In the genomic region with DNA sequence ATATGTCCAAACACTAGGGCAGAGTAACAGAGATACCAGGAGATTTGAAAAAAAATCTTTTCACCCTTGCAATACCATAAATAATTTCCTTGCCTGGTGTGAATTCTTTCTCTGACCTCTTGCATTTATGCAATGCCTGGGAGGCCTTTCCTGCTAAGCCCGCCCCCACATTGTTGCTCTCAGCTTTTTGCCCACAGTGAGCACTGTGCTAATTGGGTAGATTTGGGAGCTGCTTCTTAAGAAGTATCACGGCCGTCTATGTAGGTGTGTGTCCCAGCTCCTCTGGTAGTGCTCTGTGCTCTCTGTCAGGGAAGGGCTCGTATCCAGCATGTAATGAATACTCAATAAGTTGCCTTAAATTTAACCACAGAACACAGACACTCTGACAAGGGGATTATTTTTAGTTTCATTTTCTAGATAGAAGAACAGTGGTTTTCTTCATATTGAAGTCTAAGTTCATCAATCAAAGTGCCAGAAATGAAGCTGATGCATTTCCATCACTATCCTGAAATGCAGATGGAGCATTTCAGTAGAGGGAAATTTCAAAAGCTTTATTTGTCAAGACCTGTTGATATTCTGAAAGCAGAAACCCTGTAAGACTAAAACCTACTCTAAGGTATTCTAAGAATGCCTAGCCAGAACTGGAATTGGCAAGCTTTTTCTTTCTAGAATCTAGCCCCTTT, we compare ENCODE assay signal across 8 cellular contexts. TPM values are rescaled to one million over a fixed set of nuclear protein-coding genes. Genes with fewer than 3 reads are reported as not detected.
DNase-seq lines count a peak whose midpoint lies in the region; ATAC-seq and TF ChIP-seq lines count a peak whose summit lies in the region.

No MANE protein-coding gene starts in this region.

- no peak for TF ChIP-seq CTCF in heart right ventricle (IDR thresholded peaks at IDR 0.05)

- H3K27ac ChIP-seq in CD4-positive, CD25-positive, alpha-beta regulatory T cell (ENCODE audit: insufficient read depth, low read length, poor library complexity, severe bottlenecking): peak overlapping the region; percentile 52
- H3K27ac ChIP-seq in heart right ventricle: peak overlapping the region in 7 of 10 donors; percentile 18 to 63 (median 52)

- POLR2A ChIA-PET in activated CD4-positive, alpha-beta T cell treated with anti-CD3 and anti-CD28 coated beads, Interleukin-2, amount 10 ng/mL, durations not matched to agents 7 days and 5 days (lab: Charles Lee): interaction anchor here (0.5 to 1.5 kb wide), 2 partner anchors 55 to 65 kb away, joined by 4 read pairs; a partner anchor contains a TSS

- peak overlapping the region; percentile 91 to 99 (median 94) for H3K4me3 Mint-ChIP-seq in CD4-positive, CD25-positive, alpha-beta regulatory T cell
- H3K4me3 Mint-ChIP-seq in activated CD4-positive, alpha-beta T cell treated with anti-CD3 and anti-CD28 coated beads, Interleukin-2, amount 10 ng/mL, durations not matched to agents 7 days and 5 days: peak overlapping the region; percentile 73

- H3K4me1 Mint-ChIP-seq in CD4-positive, CD25-positive, alpha-beta regulatory T cell: peaks cover 42 to 85% (median 66%) of the 10 kb centered on the region in 4 donors
- H3K4me1 Mint-ChIP-seq in activated CD4-positive, alpha-beta T cell treated with anti-CD3 and anti-CD28 coated beads, Interleukin-2, amount 10 ng/mL, durations not matched to agents 7 days and 5 days: peaks cover 53% of the 10 kb centered on the region

- WGBS in heart right ventricle, 2 donors: 14 to 28% methylated on average over 4 of the region's 4 CpGs

- ATAC-seq in CD4-positive, CD25-positive, alpha-beta regulatory T cell (ENCODE audit: low read depth in 2 of 2): no peak
- ATAC-seq in GM19035 (IDR thresholded peaks at IDR 0.05; ENCODE audit: unreplicated experiment) (peak; percentile 42), HG03175 (IDR thresholded peaks at IDR 0.05; ENCODE audit: unreplicated experiment) (peak; percentile 39), heart right ventricle (peak in 3 of 8 donors; percentile 8 to 21 (median 13))

- peak overlapping the region; percentile 95 for H3K4me3 ChIP-seq in CD4-positive, CD25-positive, alpha-beta regulatory T cell (ENCODE audit: low read depth, low read length)
- H3K4me3 ChIP-seq in heart right ventricle: peak overlapping the region in 5 of 10 donors; percentile 6 to 32 (median 24)

- H3K36me3 Mint-ChIP-seq in CD4-positive, CD25-positive, alpha-beta regulatory T cell: peaks cover 40% of the 10 kb centered on the region
- H3K36me3 Mint-ChIP-seq in activated CD4-positive, alpha-beta T cell treated with anti-CD3 and anti-CD28 coated beads, Interleukin-2, amount 10 ng/mL, durations not matched to agents 7 days and 5 days (ENCODE audit: low read depth): peaks cover 54% of the 10 kb centered on the region

- H3K9me3 ChIP-seq in CD4-positive, CD25-positive, alpha-beta regulatory T cell (ENCODE audit: control insufficient read depth in 2 of 2, low read length in 2 of 2): no peaks in the 10 kb centered on the region
- no peaks in the 10 kb centered on the region for H3K9me3 ChIP-seq in heart right ventricle

- CTCF ChIA-PET in activated CD4-positive, alpha-beta T cell treated with anti-CD3 and anti-CD28 coated beads, Interleukin-2, amount 10 ng/mL, durations not matched to agents 7 days and 5 days (lab: Charles Lee): interaction anchor here (1.1 to 3.6 kb wide), 6 partner anchors 9 to 107 kb away, joined by 3 to 9 read pairs (median 4); no protein-coding TSS in a partner anchor

- peak overlapping the region; percentile 91 to 96 (median 95) for H3K27ac Mint-ChIP-seq in CD4-positive, CD25-positive, alpha-beta regulatory T cell
- peak overlapping the region; percentile 86 for H3K27ac Mint-ChIP-seq in activated CD4-positive, alpha-beta T cell treated with anti-CD3 and anti-CD28 coated beads, Interleukin-2, amount 10 ng/mL, durations not matched to agents 7 days and 5 days

- peaks cover 0 to 1% (median 0%) of the 10 kb centered on the region in 7 donors for H3K9me3 Mint-ChIP-seq in CD4-positive, CD25-positive, alpha-beta regulatory T cell
- H3K9me3 Mint-ChIP-seq in activated CD4-positive, alpha-beta T cell treated with anti-CD3 and anti-CD28 coated beads, Interleukin-2, amount 10 ng/mL, durations not matched to agents 7 days and 5 days: peaks cover 2% of the 10 kb centered on the region

- no peaks in the 10 kb centered on the region for H3K27me3 Mint-ChIP-seq in CD4-positive, CD25-positive, alpha-beta regulatory T cell
- no peaks in the 10 kb centered on the region for H3K27me3 Mint-ChIP-seq in activated CD4-positive, alpha-beta T cell treated with anti-CD3 and anti-CD28 coated beads, Interleukin-2, amount 10 ng/mL, durations not matched to agents 7 days and 5 days

- H3K27me3 ChIP-seq in CD4-positive, CD25-positive, alpha-beta regulatory T cell (ENCODE audit: control insufficient read depth, insufficient read depth, low read length): no peaks in the 10 kb centered on the region
- H3K27me3 ChIP-seq in heart right ventricle: no peaks in the 10 kb centered on the region

- peaks cover 62% of the 10 kb centered on the region for H3K4me1 ChIP-seq in CD4-positive, CD25-positive, alpha-beta regulatory T cell (ENCODE audit: control insufficient read depth, insufficient read depth, low read length, poor library complexity, severe bottlenecking)
- peaks cover 7 to 52% (median 33%) of the 10 kb centered on the region in 9 donors for H3K4me1 ChIP-seq in heart right ventricle

- intact Hi-C loops in heart right ventricle (cut with DNase I): loop anchor here in 8 of 10 donors (5.0 to 10.0 kb wide), 3 partner anchors 39 to 54 kb away; a partner anchor contains a TSS

- peak in 2 of 3 donors; percentile 33 to 51 for DNase-seq in CD4-positive, CD25-positive, alpha-beta regulatory T cell
- DNase-seq in activated CD4-positive, alpha-beta T cell treated with anti-CD3 and anti-CD28 coated beads, Interleukin-2, amount 10 ng/mL, durations not matched to agents 7 days and 5 days: peak; percentile 32
- DNase-seq in heart right ventricle (no peak), NCI-H526 treated with DMSO at 0.1 percent for 48 hours (lab: John Stamatoyannopoulos, UW) (no peak), mesenteric fat pad (ENCODE audit: low spot score) (no peak)
- peak in 4 of 6 experiments; percentile 4 to 25 (median 15) for DNase-seq in stimulated activated naive CD4-positive, alpha-beta T cell (lab: John Stamatoyannopoulos, UW)

- peaks cover 11% of the 10 kb centered on the region for H3K36me3 ChIP-seq in CD4-positive, CD25-positive, alpha-beta regulatory T cell (ENCODE audit: control insufficient read depth, insufficient read depth, low read length)
- no peaks in the 10 kb centered on the region for H3K36me3 ChIP-seq in heart right ventricle

RNA-seq across cellular contexts. Expression of a gene that starts 54.5 kb away (rescaled TPM):
- total RNA-seq in CD4-positive, CD25-positive, alpha-beta regulatory T cell: 96.4 TPM
- 10 to 100 TPM; 19.3 to 32.0 (median 26.5) TPM for polyA plus RNA-seq in CD4-positive, CD25-positive, alpha-beta regulatory T cell
- total RNA-seq in activated CD4-positive, alpha-beta T cell treated with anti-CD3 and anti-CD28 coated beads, Interleukin-2, amount 10 ng/mL, durations not matched to agents 7 days and 5 days: 10 to 100 TPM; 47.9 to 50.3 TPM
- total RNA-seq in heart right ventricle (10 to 100 TPM in 3 of 10 donors, 1 to 10 TPM in 7; 5.4 to 19.2 (median 8.1) TPM), mesenteric fat pad (11.6 TPM)
- 10 to 100 TPM in 1 of 2 donors, 1 to 10 TPM in 1; 1.0 to 11.0 TPM for polyA plus RNA-seq in heart right ventricle

Comparison
In these comparisons a context has a peak if more than half of its experiments do, and no peak if none do; other contexts are left out.
1. ATAC-seq: peak in GM19035 (single experiment) and HG03175 (single experiment); none in CD4-positive, CD25-positive, alpha-beta regulatory T cell (0 of 2).
2. DNase-seq: peak in CD4-positive, CD25-positive, alpha-beta regulatory T cell (2 of 3), activated CD4-positive, alpha-beta T cell treated with anti-CD3 and anti-CD28 coated beads, Interleukin-2, amount 10 ng/mL, durations not matched to agents 7 days and 5 days (single experiment) and stimulated activated naive CD4-positive, alpha-beta T cell (4 of 6); none in heart right ventricle (0 of 2), NCI-H526 treated with DMSO at 0.1 percent for 48 hours (single experiment) and mesenteric fat pad (single experiment).